In the genomic region with DNA sequence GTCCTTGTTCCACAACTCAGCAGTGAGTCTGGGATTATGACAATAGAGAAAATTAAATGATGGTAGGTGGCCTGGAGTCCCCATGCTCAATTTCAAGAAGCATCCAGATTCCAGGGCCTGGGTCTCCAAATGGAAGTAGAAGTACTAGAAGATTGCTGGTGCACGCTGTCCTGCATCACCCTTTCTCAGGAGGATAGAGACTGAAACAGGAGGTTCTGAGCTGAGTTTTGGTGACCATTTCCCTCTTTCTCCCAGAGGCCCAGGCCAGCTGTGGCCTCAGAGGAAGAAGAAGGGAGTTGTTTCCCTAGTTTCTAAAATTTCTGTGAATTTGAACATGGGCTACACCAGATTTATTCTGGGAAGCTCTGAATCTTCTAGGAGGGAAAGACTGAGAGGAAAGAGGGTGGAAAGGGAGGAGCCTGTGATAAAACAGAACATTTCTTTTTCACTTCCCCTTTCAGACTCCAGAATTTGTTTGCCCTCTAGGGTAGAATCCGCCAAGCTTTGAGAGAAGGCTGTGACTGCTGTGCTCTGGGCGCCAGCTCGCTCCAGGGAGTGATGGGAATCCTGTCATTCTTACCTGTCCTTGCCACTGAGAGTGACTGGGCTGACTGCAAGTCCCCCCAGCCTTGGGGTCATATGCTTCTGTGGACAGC, we compare ENCODE assay signal across 11 cellular contexts. TPM values are rescaled to one million over a fixed set of nuclear protein-coding genes. Genes with fewer than 3 reads are reported as not detected.
DNase-seq lines count a peak whose midpoint lies in the region; ATAC-seq lines count a peak whose summit lies in the region.
"Not testable (repeated sequence)": the region's sequence is repeated elsewhere in the genome, so short reads cannot be mapped to it uniquely, and the experiment has no call there.
"Had no signal": no experiment of that assay in that cellular context is flagged by ENCODE, and none has a peak within 500 bp of the region (broad histone marks: within the 10 kb centered on the region; RNA-seq: fewer than 3 reads in every experiment).

A gene (plus strand): TSS at position 460 of the 656 bp plus-strand sequence. CDS start 99 bp downstream, at position 559.

- not testable (repeated sequence) for H3K27ac Mint-ChIP-seq in dendritic cell treated with granulocyte-macrophage colony-stimulating factor and Interleukin-4, amounts not matched to agents 40 ng/mL and 50 ng/mL, for 4 days

- not testable (repeated sequence) for H3K27me3 Mint-ChIP-seq in dendritic cell treated with granulocyte-macrophage colony-stimulating factor and Interleukin-4, amounts not matched to agents 40 ng/mL and 50 ng/mL, for 4 days

- not testable (repeated sequence) for H3K36me3 Mint-ChIP-seq in dendritic cell treated with granulocyte-macrophage colony-stimulating factor and Interleukin-4, amounts not matched to agents 40 ng/mL and 50 ng/mL, for 4 days (ENCODE audit: low read depth)

- H3K9me3 Mint-ChIP-seq in dendritic cell treated with granulocyte-macrophage colony-stimulating factor and Interleukin-4, amounts not matched to agents 40 ng/mL and 50 ng/mL, for 4 days = not testable (repeated sequence)

- ATAC-seq in GM18511 (IDR thresholded peaks at IDR 0.05; ENCODE audit: unreplicated experiment) (peak; percentile 75), GM19438 (IDR thresholded peaks at IDR 0.05; ENCODE audit: low read depth, unreplicated experiment) (peak; percentile 71), GM21737 (IDR thresholded peaks at IDR 0.05; ENCODE audit: unreplicated experiment) (peak; percentile 51), HG03025 (IDR thresholded peaks at IDR 0.05; ENCODE audit: low FRiP score, unreplicated experiment) (peak; percentile 51), HG03442 (IDR thresholded peaks at IDR 0.05; ENCODE audit: unreplicated experiment) (peak; percentile 69)

- intact Hi-C loops in dendritic cell treated with granulocyte-macrophage colony-stimulating factor and Interleukin-4, amounts not matched to agents 40 ng/mL and 50 ng/mL, for 4 days (cut with micrococcal nuclease) = not testable (repeated sequence)

- peak within 1 kb of the TSS; percentile 17 for H3K4me3 Mint-ChIP-seq in dendritic cell treated with granulocyte-macrophage colony-stimulating factor and Interleukin-4, amounts not matched to agents 40 ng/mL and 50 ng/mL, for 4 days

- not testable (repeated sequence) for DNase-seq in mucosa of gallbladder (ENCODE audit: low spot score)

- H3K4me1 Mint-ChIP-seq in dendritic cell treated with granulocyte-macrophage colony-stimulating factor and Interleukin-4, amounts not matched to agents 40 ng/mL and 50 ng/mL, for 4 days (ENCODE audit: low read depth) = not testable (repeated sequence)

RNA-seq across cellular contexts. Expression of the gene that starts here (rescaled TPM):
- total RNA-seq in mucosa of gallbladder = 19.4 TPM
- total RNA-seq: astrocyte, Caco-2, foreskin keratinocyte, H9 had no signal
